ENCODE assay signal across 24 cellular contexts in genomic region chr5:174903333-174903732, GRCh38.
A peak's percentile ranks its signal among the peaks of the same experiment; 100 is the strongest.
DNase-seq lines count a peak whose midpoint lies in the region; ATAC-seq and TF ChIP-seq lines count a peak whose summit lies in the region.
"Had no signal": no experiment of that assay in that cellular context is flagged by ENCODE, and none has a peak within 500 bp of the region (broad histone marks: within the 10 kb centered on the region; RNA-seq: fewer than 3 reads in every experiment).

No MANE protein-coding gene starts in this region.

- H3K36me3 ChIP-seq in endodermal cell (ENCODE audit: control insufficient read depth, insufficient read depth, low read length), result no peaks in the 10 kb centered on the region

- peak; percentile 33 for DNase-seq in DMS 273 (lab: John Stamatoyannopoulos, UW; ENCODE audit: unreplicated experiment)
- DNase-seq in DMS 273 treated with DMSO at 0.1 percent for 48 hours (lab: John Stamatoyannopoulos, UW), result no peak
- DNase-seq in HT1080 (ENCODE audit: low read depth), result peak; percentile 11
- DNase-seq in NCI-H748 treated with DMSO at 0.1 percent for 48 hours (lab: John Stamatoyannopoulos, UW), result peak; percentile 6
- peak; percentile 71 for DNase-seq in endodermal cell
- DNase-seq in NCI-H1694 treated with DMSO at 0.1 percent for 48 hours (lab: John Stamatoyannopoulos, UW), result no peak
- DNase-seq in stimulated activated CD4-positive, alpha-beta T cell treated with anti-CD3 and anti-CD28 coated beads, Interleukin-4, amount 100 ng/mL, for 4 hours, result no peak
- DNase-seq: activated CD4-positive, alpha-beta memory T cell treated with anti-CD3 and anti-CD28 coated beads for 36 hours; amniotic stem cell; CD4-positive, alpha-beta T cell; cerebellar nuclear complex; GOT3; IMR-90; left colon; NCI-H1694; NK-92 treated with Interleukin-12 subunit alpha and Interleukin-12 subunit beta, amount 100 ng/mL, for 24 hours; occipital lobe; Right ventricle myocardium superior; T-helper 9 cell; trophoblast cell had no signal

- peaks cover 3% of the 10 kb centered on the region for H3K27me3 Mint-ChIP-seq in endodermal cell (ENCODE audit: insufficient read depth)

- H3K9me3 Mint-ChIP-seq in endodermal cell, result peaks cover 10% of the 10 kb centered on the region
- H3K9me3 Mint-ChIP-seq: activated CD4-positive, alpha-beta memory T cell treated with anti-CD3 and anti-CD28 coated beads for 36 hours; activated T-helper 1 cell treated with anti-CD3 and anti-CD28 coated beads, Interleukin-12 subunit alpha, Interleukin-12 subunit beta, Interleukin-2, Interleukin-4 antibody, amounts not matched to agents 30 ng/mL and 10 ng/mL and 1 ng/mL, durations not matched to agents 14 hours and 24 hours and 36 hours; CD4-positive, alpha-beta T cell; stimulated activated effector memory CD8-positive, alpha-beta T cell treated with anti-CD3 and anti-CD28 coated beads, Interleukin-12 subunit alpha, Interleukin-12 subunit beta, amount 100 ng/mL, for 72 hours had no signal

- no peaks in the 10 kb centered on the region for H3K27me3 ChIP-seq in endodermal cell (ENCODE audit: control insufficient read depth, insufficient read depth, low read length, poor library complexity, severe bottlenecking)

- H3K27ac Mint-ChIP-seq in endodermal cell, result no peak overlapping the region
- H3K27ac Mint-ChIP-seq: activated CD4-positive, alpha-beta memory T cell treated with anti-CD3 and anti-CD28 coated beads for 36 hours; activated T-helper 1 cell treated with anti-CD3 and anti-CD28 coated beads, Interleukin-12 subunit alpha, Interleukin-12 subunit beta, Interleukin-2, Interleukin-4 antibody, amounts not matched to agents 30 ng/mL and 10 ng/mL and 1 ng/mL, durations not matched to agents 14 hours and 24 hours and 36 hours; CD4-positive, alpha-beta T cell; stimulated activated effector memory CD8-positive, alpha-beta T cell treated with anti-CD3 and anti-CD28 coated beads, Interleukin-12 subunit alpha, Interleukin-12 subunit beta, amount 100 ng/mL, for 72 hours had no signal

- H3K4me3 Mint-ChIP-seq in endodermal cell, result no peak overlapping the region
- H3K4me3 Mint-ChIP-seq: activated CD4-positive, alpha-beta memory T cell treated with anti-CD3 and anti-CD28 coated beads for 36 hours; activated T-helper 1 cell treated with anti-CD3 and anti-CD28 coated beads, Interleukin-12 subunit alpha, Interleukin-12 subunit beta, Interleukin-2, Interleukin-4 antibody, amounts not matched to agents 30 ng/mL and 10 ng/mL and 1 ng/mL, durations not matched to agents 14 hours and 24 hours and 36 hours; CD4-positive, alpha-beta T cell; stimulated activated effector memory CD8-positive, alpha-beta T cell treated with anti-CD3 and anti-CD28 coated beads, Interleukin-12 subunit alpha, Interleukin-12 subunit beta, amount 100 ng/mL, for 72 hours had no signal

- no peak overlapping the region for H3K4me3 ChIP-seq in endodermal cell (ENCODE audit: low read length)

- peaks cover 6% of the 10 kb centered on the region for H3K4me1 ChIP-seq in endodermal cell (ENCODE audit: control insufficient read depth, insufficient read depth, low read length)

- H3K9ac ChIP-seq in endodermal cell (ENCODE audit: extremely low read depth, low read length, poor library complexity, severe bottlenecking), result no peak overlapping the region

- H3K27ac ChIP-seq in endodermal cell (ENCODE audit: low read depth, low read length), result no peak overlapping the region
- H3K27ac ChIP-seq: 22Rv1 had no signal

- no peaks in the 10 kb centered on the region for H3K36me3 Mint-ChIP-seq in endodermal cell (ENCODE audit: low read depth)
- H3K36me3 Mint-ChIP-seq: activated CD4-positive, alpha-beta memory T cell treated with anti-CD3 and anti-CD28 coated beads for 36 hours; stimulated activated effector memory CD8-positive, alpha-beta T cell treated with anti-CD3 and anti-CD28 coated beads, Interleukin-12 subunit alpha, Interleukin-12 subunit beta, amount 100 ng/mL, for 72 hours had no signal

- no peak for ATAC-seq in GM19324 (IDR thresholded peaks at IDR 0.05; ENCODE audit: low FRiP score, unreplicated experiment)
- ATAC-seq: left colon; stimulated activated effector memory CD8-positive, alpha-beta T cell treated with anti-CD3 and anti-CD28 coated beads, Interleukin-12 subunit alpha, Interleukin-12 subunit beta, amount 100 ng/mL, for 72 hours had no signal

- peak; percentile 57 for TF ChIP-seq CTCF in endodermal cell (conservative IDR thresholded peaks at IDR 0.05)

- H3K4me1 Mint-ChIP-seq in endodermal cell, result peaks cover 7% of the 10 kb centered on the region
- H3K4me1 Mint-ChIP-seq: stimulated activated effector memory CD8-positive, alpha-beta T cell treated with anti-CD3 and anti-CD28 coated beads, Interleukin-12 subunit alpha, Interleukin-12 subunit beta, amount 100 ng/mL, for 72 hours had no signal

- WGBS in endodermal cell (ENCODE audit: insufficient coverage in 1 of 2, insufficient read length in 1 of 2), 2 experiments, result 88% methylated on average over 1 of the region's 1 CpG; no CpG with 5 or more reads in 1 of the 2 experiments

- no peaks in the 10 kb centered on the region for H3K9me3 ChIP-seq in endodermal cell (ENCODE audit: control insufficient read depth, low read length)

Comparison
In these comparisons a context has a peak if more than half of its experiments do, and no peak if none do; other contexts are left out.
1. DNase-seq: peak in DMS 273 (single experiment), HT1080 (single experiment), NCI-H748 treated with DMSO at 0.1 percent for 48 hours (single experiment) and endodermal cell (single experiment); none in DMS 273 treated with DMSO at 0.1 percent for 48 hours (single experiment), NCI-H1694 treated with DMSO at 0.1 percent for 48 hours (single experiment) and stimulated activated CD4-positive, alpha-beta T cell treated with anti-CD3 and anti-CD28 coated beads, Interleukin-4, amount 100 ng/mL, for 4 hours (0 of 2).